18 cellular contexts compared by ENCODE assay signal in the genomic region with DNA sequence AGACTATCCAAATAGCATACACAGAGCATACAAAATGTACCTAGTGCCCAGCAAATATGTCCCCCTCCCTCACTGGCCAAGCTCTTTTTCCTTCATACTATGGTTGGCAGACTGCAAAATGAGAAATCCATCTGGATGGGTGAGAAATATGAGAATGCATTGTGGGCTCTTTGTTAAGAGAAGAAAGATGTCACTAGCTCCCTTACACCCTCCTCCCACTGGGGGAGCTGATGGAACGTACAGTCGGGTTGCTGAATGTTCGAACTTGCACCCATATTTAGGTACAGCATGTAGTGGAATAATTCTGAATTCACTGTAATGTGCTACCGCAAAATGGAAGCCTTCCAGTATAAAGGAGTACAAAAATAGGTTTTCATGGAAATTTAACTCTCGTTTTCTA.
DNase-seq lines count a peak whose midpoint lies in the region; ATAC-seq and TF ChIP-seq lines count a peak whose summit lies in the region.
"Had no signal": no experiment of that assay in that cellular context is flagged by ENCODE, and none has a peak within 500 bp of the region (broad histone marks: within the 10 kb centered on the region; RNA-seq: fewer than 3 reads in every experiment).

No MANE protein-coding gene starts in this region.

- H3K4me3 ChIP-seq in HCT116 (replicated peaks in 1 of 2; ENCODE audit: low read depth in 1 of 2, low read length in 2 of 2) (no peak overlapping the region), sigmoid colon (no peak overlapping the region)
- H3K4me3 ChIP-seq: GM23338, K562 had no signal

- POLR2A ChIA-PET in HCT116 (lab: Charles Lee) = no interaction called here

- TF ChIP-seq CTCF in C4-2B (conservative IDR thresholded peaks at IDR 0.05) (peak; percentile 10; the same call in 1 of the 2 replicates), HCT116 (IDR thresholded peaks at IDR 0.05 in 2 of 3, conservative IDR thresholded peaks at IDR 0.05 in 1 of 3; ENCODE audit: borderline replicate concordance in 1 of 3, insufficient read depth in 1 of 3, low read depth in 2 of 3, low read length in 2 of 3) (peak in 2 of 3 experiments; percentile 14 to 39; a peak in 2 of 6 replicates), sigmoid colon (IDR thresholded peaks at IDR 0.05) (no peak)

- H3K9ac ChIP-seq in HCT116 (ENCODE audit: low read length) = no peak overlapping the region

- no peak for TF ChIP-seq RAD21 in HCT116 (IDR thresholded peaks at IDR 0.05; ENCODE audit: low read depth)

- H3K4me1 ChIP-seq in HCT116 (ENCODE audit: control insufficient read depth in 1 of 2, insufficient read depth in 2 of 2, low read length in 2 of 2) (peaks cover 3 to 14% of the 10 kb centered on the region in 2 experiments; a peak in 2 of 4 replicates), sigmoid colon (no peaks in the 10 kb centered on the region)

- DNase-seq in HCT116 (ENCODE audit: low read depth, low spot score) (no peak), inferior parietal cortex (ENCODE audit: extremely low spot score) (peak; percentile 54), occipital lobe (lab: John Stamatoyannopoulos, UW) (peak; percentile 45), AG08396 (ENCODE audit: low spot score) (no peak), sigmoid colon (no peak)
- DNase-seq: ACHN; AML-193; Calu3; CD8-positive, alpha-beta T cell; DMS79 treated with DMSO at 0.1 percent for 48 hours; GF-D8; HCEC 1CT; HFFc6; IMR-90 had no signal

- intact Hi-C loops in HCT116 (cut with micrococcal nuclease) (no loop called here), sigmoid colon (cut with DNase I) (no loop called here)

- H3K79me2 ChIP-seq in HCT116 (ENCODE audit: insufficient read depth, low read length) = no peaks in the 10 kb centered on the region

- H4K20me1 ChIP-seq in HCT116 (ENCODE audit: insufficient read depth) = no peaks in the 10 kb centered on the region

- H3K9me2 ChIP-seq in HCT116 (ENCODE audit: insufficient read depth) = no peaks in the 10 kb centered on the region

- no peaks in the 10 kb centered on the region for H3K27me3 ChIP-seq in HCT116 (ENCODE audit: insufficient read depth, low read length)
- H3K27me3 ChIP-seq in sigmoid colon = no peaks in the 10 kb centered on the region

- TF ChIP-seq EP300 in sigmoid colon (IDR thresholded peaks at IDR 0.05) = no peak

- CTCF ChIA-PET in HCT116 (lab: Charles Lee) = no interaction called here

- RAD21 ChIA-PET in HCT116 (lab: Charles Lee; ENCODE audit: low non-redundant PET in 1 of 2, low total read pairs in 2 of 2, uncharacterized antibody in 2 of 2, unreplicated experiment in 2 of 2) = no interaction called here

- TF ChIP-seq POLR2A in HCT116 (IDR thresholded peaks at IDR 0.05; ENCODE audit: borderline replicate concordance, extremely low read depth, insufficient read depth, insufficient read length) = no peak
- no peak for TF ChIP-seq POLR2A in sigmoid colon (IDR thresholded peaks at IDR 0.05)

- no peak overlapping the region for H3K27ac ChIP-seq in C4-2B
- no peak overlapping the region for H3K27ac ChIP-seq in HCT116 (ENCODE audit: low read depth, low read length)
- no peak overlapping the region for H3K27ac ChIP-seq in sigmoid colon

- H3K9me3 ChIP-seq in HCT116 (ENCODE audit: control insufficient read depth in 1 of 2, insufficient read depth in 1 of 2, low read depth in 1 of 2, low read length in 2 of 2) (no peaks in the 10 kb centered on the region), sigmoid colon (no peaks in the 10 kb centered on the region)

- no TSS peak for BruUV-seq in HCT116 (replicated peaks; lab: Mats Ljungman, UMichigan)

- 88 to 92% methylated on average over 5 of the region's 5 CpGs for WGBS in sigmoid colon, 2 donors

- ATAC-seq in HCT116 = 0 out of 2 replicates have a peak, but pooled peaks have one; percentile 30
- ATAC-seq in GM21786 (IDR thresholded peaks at IDR 0.05; ENCODE audit: unreplicated experiment) = no peak
- ATAC-seq: CD8-positive, alpha-beta T cell; GM23338; K562 had no signal

- H3K36me3 ChIP-seq in HCT116 (ENCODE audit: control insufficient read depth in 1 of 2, insufficient read depth in 2 of 2, low read length in 2 of 2) = no peaks in the 10 kb centered on the region
- H3K36me3 ChIP-seq in sigmoid colon = no peaks in the 10 kb centered on the region

- no peak overlapping the region for H2AFZ ChIP-seq in HCT116 (ENCODE audit: low read depth, low read length, poor library complexity, severe bottlenecking)
- H2AFZ ChIP-seq: GM23338 had no signal

- no peak overlapping the region for H3K4me2 ChIP-seq in HCT116 (ENCODE audit: low read length)
- H3K4me2 ChIP-seq: GM23338 had no signal

TF ChIP-seq in HCT116, 20 proteins besides CTCF, POLR2A, EP300 and RAD21:
- TF ChIP-seq SRF (IDR thresholded peaks at IDR 0.05; ENCODE audit: low read depth) = no peak
- TF ChIP-seq POLR2AphosphoS5 (IDR thresholded peaks at IDR 0.05; ENCODE audit: low read depth, low read length) = no peak
- TF ChIP-seq, protein P1, sequence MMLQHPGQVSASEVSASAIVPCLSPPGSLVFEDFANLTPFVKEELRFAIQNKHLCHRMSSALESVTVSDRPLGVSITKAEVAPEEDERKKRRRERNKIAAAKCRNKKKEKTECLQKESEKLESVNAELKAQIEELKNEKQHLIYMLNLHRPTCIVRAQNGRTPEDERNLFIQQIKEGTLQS (IDR thresholded peaks at IDR 0.05) = no peak
- no peak for TF ChIP-seq TCF7L2 (IDR thresholded peaks at IDR 0.05; ENCODE audit: borderline replicate concordance, extremely low read depth, insufficient read depth, insufficient read length)
- TF ChIP-seq CEBPB (IDR thresholded peaks at IDR 0.05; ENCODE audit: low read depth) = no peak
- TF ChIP-seq EZH2phosphoT487 (IDR thresholded peaks at IDR 0.05; ENCODE audit: borderline replicate concordance) = no peak
- TF ChIP-seq, protein P2, sequence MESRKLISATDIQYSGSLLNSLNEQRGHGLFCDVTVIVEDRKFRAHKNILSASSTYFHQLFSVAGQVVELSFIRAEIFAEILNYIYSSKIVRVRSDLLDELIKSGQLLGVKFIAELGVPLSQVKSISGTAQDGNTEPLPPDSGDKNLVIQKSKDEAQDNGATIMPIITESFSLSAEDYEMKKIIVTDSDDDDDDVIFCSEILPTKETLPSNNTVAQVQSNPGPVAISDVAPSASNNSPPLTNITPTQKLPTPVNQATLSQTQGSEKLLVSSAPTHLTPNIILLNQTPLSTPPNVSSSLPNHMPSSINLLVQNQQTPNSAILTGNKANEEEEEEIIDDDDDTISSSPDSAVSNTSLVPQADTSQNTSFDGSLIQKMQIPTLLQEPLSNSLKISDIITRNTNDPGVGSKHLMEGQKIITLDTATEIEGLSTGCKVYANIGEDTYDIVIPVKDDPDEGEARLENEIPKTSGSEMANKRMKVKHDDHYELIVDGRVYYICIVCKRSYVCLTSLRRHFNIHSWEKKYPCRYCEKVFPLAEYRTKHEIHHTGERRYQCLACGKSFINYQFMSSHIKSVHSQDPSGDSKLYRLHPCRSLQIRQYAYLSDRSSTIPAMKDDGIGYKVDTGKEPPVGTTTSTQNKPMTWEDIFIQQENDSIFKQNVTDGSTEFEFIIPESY (IDR thresholded peaks at IDR 0.05; ENCODE audit: extremely low read depth, insufficient replicate concordance, low read length) = no peak
- TF ChIP-seq, protein P3, sequence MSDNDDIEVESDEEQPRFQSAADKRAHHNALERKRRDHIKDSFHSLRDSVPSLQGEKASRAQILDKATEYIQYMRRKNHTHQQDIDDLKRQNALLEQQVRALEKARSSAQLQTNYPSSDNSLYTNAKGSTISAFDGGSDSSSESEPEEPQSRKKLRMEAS (IDR thresholded peaks at IDR 0.05) = no peak
- TF ChIP-seq ELF1 (IDR thresholded peaks at IDR 0.05; ENCODE audit: borderline replicate concordance, low read depth) = no peak
- TF ChIP-seq SIN3A (IDR thresholded peaks at IDR 0.05; ENCODE audit: low read depth) = no peak
- TF ChIP-seq, protein P4, sequence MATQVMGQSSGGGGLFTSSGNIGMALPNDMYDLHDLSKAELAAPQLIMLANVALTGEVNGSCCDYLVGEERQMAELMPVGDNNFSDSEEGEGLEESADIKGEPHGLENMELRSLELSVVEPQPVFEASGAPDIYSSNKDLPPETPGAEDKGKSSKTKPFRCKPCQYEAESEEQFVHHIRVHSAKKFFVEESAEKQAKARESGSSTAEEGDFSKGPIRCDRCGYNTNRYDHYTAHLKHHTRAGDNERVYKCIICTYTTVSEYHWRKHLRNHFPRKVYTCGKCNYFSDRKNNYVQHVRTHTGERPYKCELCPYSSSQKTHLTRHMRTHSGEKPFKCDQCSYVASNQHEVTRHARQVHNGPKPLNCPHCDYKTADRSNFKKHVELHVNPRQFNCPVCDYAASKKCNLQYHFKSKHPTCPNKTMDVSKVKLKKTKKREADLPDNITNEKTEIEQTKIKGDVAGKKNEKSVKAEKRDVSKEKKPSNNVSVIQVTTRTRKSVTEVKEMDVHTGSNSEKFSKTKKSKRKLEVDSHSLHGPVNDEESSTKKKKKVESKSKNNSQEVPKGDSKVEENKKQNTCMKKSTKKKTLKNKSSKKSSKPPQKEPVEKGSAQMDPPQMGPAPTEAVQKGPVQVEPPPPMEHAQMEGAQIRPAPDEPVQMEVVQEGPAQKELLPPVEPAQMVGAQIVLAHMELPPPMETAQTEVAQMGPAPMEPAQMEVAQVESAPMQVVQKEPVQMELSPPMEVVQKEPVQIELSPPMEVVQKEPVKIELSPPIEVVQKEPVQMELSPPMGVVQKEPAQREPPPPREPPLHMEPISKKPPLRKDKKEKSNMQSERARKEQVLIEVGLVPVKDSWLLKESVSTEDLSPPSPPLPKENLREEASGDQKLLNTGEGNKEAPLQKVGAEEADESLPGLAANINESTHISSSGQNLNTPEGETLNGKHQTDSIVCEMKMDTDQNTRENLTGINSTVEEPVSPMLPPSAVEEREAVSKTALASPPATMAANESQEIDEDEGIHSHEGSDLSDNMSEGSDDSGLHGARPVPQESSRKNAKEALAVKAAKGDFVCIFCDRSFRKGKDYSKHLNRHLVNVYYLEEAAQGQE (IDR thresholded peaks at IDR 0.05; ENCODE audit: low read depth) = no peak
- TF ChIP-seq CBX3 (IDR thresholded peaks at IDR 0.05; ENCODE audit: low read depth) = no peak
- no peak for TF ChIP-seq EZH2 (IDR thresholded peaks at IDR 0.05)
- no peak for TF ChIP-seq YY1 (IDR thresholded peaks at IDR 0.05; ENCODE audit: extremely low read depth, insufficient replicate concordance, low read depth, low read length)
- no peak for TF ChIP-seq EGR1 (IDR thresholded peaks at IDR 0.05; ENCODE audit: low read depth)
- TF ChIP-seq FOSL1 (IDR thresholded peaks at IDR 0.05; ENCODE audit: low read depth) = no peak
- TF ChIP-seq ZNF274 (IDR thresholded peaks at IDR 0.05; ENCODE audit: low read depth, low read length) = no peak

Comparison
In these comparisons a context has a peak if more than half of its experiments do, and no peak if none do; other contexts are left out.
1. CTCF ChIP-seq: peak in C4-2B (single experiment) and HCT116 (2 of 3); none in sigmoid colon (0 of 4).
2. DNase-seq: peak in inferior parietal cortex (single experiment) and occipital lobe (single experiment); none in HCT116 (single experiment), AG08396 (single experiment) and sigmoid colon (single experiment).